ENCODE assay signal across 16 cellular contexts in the genomic region with DNA sequence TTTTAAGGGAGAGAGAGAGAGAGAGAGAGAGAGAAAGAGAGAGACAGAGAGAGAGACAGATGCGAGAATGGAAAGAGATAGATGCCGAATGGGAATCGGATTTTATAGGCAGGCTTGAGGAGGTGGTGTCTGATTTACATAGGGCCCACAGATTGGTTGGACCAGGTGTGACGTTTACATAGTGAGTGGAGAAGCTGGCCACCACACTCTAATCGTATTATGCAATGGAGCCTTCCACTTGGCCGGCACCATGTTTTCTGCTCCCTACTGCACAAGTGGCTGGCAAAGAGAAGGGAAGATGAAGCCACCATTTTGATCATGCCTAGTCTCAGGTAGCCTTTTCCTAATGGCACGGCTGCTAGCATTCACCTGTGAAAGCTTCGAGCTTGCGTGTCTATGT. TPM values are rescaled to one million over a fixed set of nuclear protein-coding genes. Genes with fewer than 3 reads are reported as not detected.
A peak's percentile ranks its signal among the peaks of the same experiment; 100 is the strongest.
DNase-seq lines count a peak whose midpoint lies in the region; TF ChIP-seq lines count a peak whose summit lies in the region.
"Had no signal": no experiment of that assay in that cellular context is flagged by ENCODE, and none has a peak within 500 bp of the region (broad histone marks: within the 10 kb centered on the region; RNA-seq: fewer than 3 reads in every experiment).

No MANE protein-coding gene starts in this region.

- POLR2A ChIA-PET in RWPE1 (lab: Yijun Ruan, JAX; ENCODE audit: low non-redundant PET), result no interaction called here

- H3K9me3 ChIP-seq in OCI-LY1 (ENCODE audit: low read length), result no peaks in the 10 kb centered on the region
- H3K9me3 ChIP-seq: Caco-2 had no signal

- CTCF ChIA-PET in RWPE1 (lab: Yijun Ruan, JAX), result interaction anchor here (0.7 kb wide), 1 partner anchor 303 kb away, joined by 3 read pairs; no protein-coding TSS in a partner anchor

- peak overlapping the region; percentile 32 for H3K4me3 ChIP-seq in OCI-LY1 (ENCODE audit: low read depth, low read length, poor library complexity, severe bottlenecking)
- H3K4me3 ChIP-seq: BLaER1, GM23248 had no signal

- no peaks in the 10 kb centered on the region for H4K20me1 ChIP-seq in OCI-LY1 (ENCODE audit: insufficient read depth, low read length)
- H4K20me1 ChIP-seq: BLaER1 had no signal

- H3K4me2 ChIP-seq in OCI-LY1 (ENCODE audit: low read length), result no peak overlapping the region
- H3K4me2 ChIP-seq: BLaER1 had no signal

- H3K27ac ChIP-seq in OCI-LY1 (ENCODE audit: low read depth, low read length, poor library complexity, severe bottlenecking) (no peak overlapping the region), RWPE1 (no peak overlapping the region)
- H3K27ac ChIP-seq: BLaER1, C4-2B, GM23248 had no signal

- no peak overlapping the region for H3K9ac ChIP-seq in OCI-LY1 (ENCODE audit: low read length)
- H3K9ac ChIP-seq: BLaER1, GM23248 had no signal

- TF ChIP-seq CTCF in OCI-LY1 (IDR thresholded peaks at IDR 0.05; ENCODE audit: low read length), result no peak
- TF ChIP-seq CTCF in RWPE1 (conservative IDR thresholded peaks at IDR 0.05; ENCODE audit: low read depth), result no peak

- H3F3A ChIP-seq in OCI-LY1 (ENCODE audit: insufficient read depth, low read length), result no peaks in the 10 kb centered on the region

- H3K9me2 ChIP-seq in OCI-LY1 (ENCODE audit: low read depth, low read length), result no peaks in the 10 kb centered on the region

- no peaks in the 10 kb centered on the region for H3K36me3 ChIP-seq in OCI-LY1 (ENCODE audit: insufficient read depth, low read length)
- H3K36me3 ChIP-seq: BLaER1 had no signal

- H2AFZ ChIP-seq in OCI-LY1 (ENCODE audit: low read length), result no peak overlapping the region
- H2AFZ ChIP-seq: GM23248 had no signal

- peaks cover 3% of the 10 kb centered on the region; the same call in 1 of the 2 replicates for H3K27me3 ChIP-seq in OCI-LY1 (ENCODE audit: insufficient read depth, low read length)
- H3K27me3 ChIP-seq: BLaER1 had no signal

- DNase-seq in NCI-H82 (lab: John Stamatoyannopoulos, UW), result peak; percentile 28
- DNase-seq in NCI-H82 treated with DMSO at 0.1 percent for 48 hours (lab: John Stamatoyannopoulos, UW; ENCODE audit: unreplicated experiment), result no peak
- peak; percentile 30 for DNase-seq in SK-N-DZ (ENCODE audit: low spot score)
- no peak for DNase-seq in RWPE1 (ENCODE audit: low spot score)
- DNase-seq in stimulated activated CD4-positive, alpha-beta T cell treated with anti-CD3 and anti-CD28 coated beads, Interleukin-4, amount 100 ng/mL, for 4 hours, result no peak
- DNase-seq: Caco-2; CD4-positive, CD25-positive, alpha-beta regulatory T cell; CD8-positive, alpha-beta T cell; DMS153; DND-41; GM23248; H7; HCEC 1CT had no signal

- H3K79me2 ChIP-seq in OCI-LY1 (ENCODE audit: insufficient read depth, low read length), result no peaks in the 10 kb centered on the region

- no peaks in the 10 kb centered on the region for H3K4me1 ChIP-seq in OCI-LY1 (ENCODE audit: insufficient read depth, low read length, severe bottlenecking)
- H3K4me1 ChIP-seq: BLaER1, Caco-2 had no signal

RNA-seq across cellular contexts. Expression of a gene that starts 33.9 kb away (rescaled TPM):
- 0.30 and 2.2 TPM in 2 replicates for polyA plus RNA-seq in SK-N-DZ (2014; cell fraction: cytosol; rRNA removed)
- 0.26 TPM in 1 of 2 replicates, not detected in the other for polyA plus RNA-seq in SK-N-DZ (2014; cell fraction: nucleus; rRNA removed)
- polyA plus RNA-seq: GM23248 had no signal

RNA-seq across cellular contexts. Expression of a gene that starts 52.8 kb away (rescaled TPM):
- 0.03 and 0.18 TPM in 2 replicates for polyA plus RNA-seq in SK-N-DZ (2014; cell fraction: cytosol; rRNA removed)
- 0.46 and 0.52 TPM in 2 replicates for polyA plus RNA-seq in SK-N-DZ (2014; cell fraction: nucleus; rRNA removed)

Comparison
In these comparisons a context has a peak if more than half of its experiments do, and no peak if none do; other contexts are left out.
1. DNase-seq: peak in NCI-H82 (single experiment) and SK-N-DZ (single experiment); none in NCI-H82 treated with DMSO at 0.1 percent for 48 hours (single experiment), RWPE1 (single experiment) and stimulated activated CD4-positive, alpha-beta T cell treated with anti-CD3 and anti-CD28 coated beads, Interleukin-4, amount 100 ng/mL, for 4 hours (0 of 2).